In the genomic region with DNA sequence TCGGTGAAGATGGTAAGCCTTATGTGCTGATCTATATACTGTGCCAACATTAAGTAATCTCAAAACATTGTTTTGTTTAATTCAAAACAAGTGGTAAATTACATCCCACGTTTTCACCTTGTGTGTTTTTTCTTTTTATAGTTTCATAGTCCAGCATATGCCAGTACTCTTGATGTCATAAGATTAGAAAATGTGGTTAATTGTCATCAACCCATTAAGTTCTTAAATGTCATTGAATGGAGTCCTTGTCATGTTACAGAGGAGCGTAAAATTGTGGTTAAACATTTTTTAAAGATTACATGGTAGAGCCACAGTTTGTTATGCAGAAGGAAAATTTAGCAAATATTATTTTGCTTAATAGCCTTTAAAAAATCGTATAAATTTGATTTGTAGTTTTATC, we compare ENCODE assay signal across 18 cellular contexts.
"Had no signal": no experiment of that assay in that cellular context is flagged by ENCODE, and none has a peak within 500 bp of the region (broad histone marks: within the 10 kb centered on the region; RNA-seq: fewer than 3 reads in every experiment).

No MANE protein-coding gene starts in this region.

- H3K27me3 ChIP-seq: SJSA1 had no signal

- DNase-seq: KBM-7, MV-4-11, NCI-H1048, NCI-H1105, NCI-H1417, NCI-H1436 treated with DMSO at 0.1 percent for 48 hours, NCI-H1694, NCI-H187 treated with DMSO at 0.1 percent for 48 hours, NCI-H2029 treated with DMSO at 0.1 percent for 48 hours, NCI-H2227 treated with DMSO at 0.1 percent for 48 hours, NCI-H524, NCI-H69, NCI-H774, Right ventricle myocardium superior, RPMI8226, SIG-M5 had no signal

- H3K27ac ChIP-seq: SJSA1 had no signal

- ATAC-seq: SK-N-SH treated with all-trans-retinoic acid at 6 μM for 48 hours had no signal

- H3K4me3 ChIP-seq: SJSA1 had no signal

- H3K4me1 ChIP-seq: SJSA1 had no signal

- H3K9me3 ChIP-seq: SJSA1 had no signal

- H3K36me3 ChIP-seq: SJSA1 had no signal
